In genomic region chr3:142211034-142211433, GRCh38 we compare ENCODE assay signal across 11 cellular contexts. TPM values are rescaled to one million over a fixed set of nuclear protein-coding genes. Genes with fewer than 3 reads are reported as not detected.
DNase-seq lines count a peak whose midpoint lies in the region; ATAC-seq, FAIRE-seq and TF ChIP-seq lines count a peak whose summit lies in the region.
"Had no signal": no experiment of that assay in that cellular context is flagged by ENCODE, and none has a peak within 500 bp of the region (broad histone marks: within the 10 kb centered on the region; RNA-seq: fewer than 3 reads in every experiment).

No MANE protein-coding gene starts in this region.

- no peaks in the 10 kb centered on the region for H3K27me3 Mint-ChIP-seq in activated T-cell treated with anti-CD3 and anti-CD28 coated beads, Interleukin-2, amount 50 U/mL, for 4 hours (ENCODE audit: low read depth)
- H3K27me3 Mint-ChIP-seq: activated naive CD8-positive, alpha-beta T cell had no signal

- H3K36me3 Mint-ChIP-seq in activated T-cell treated with anti-CD3 and anti-CD28 coated beads, Interleukin-2, amount 50 U/mL, for 4 hours (ENCODE audit: insufficient read depth): peaks cover 53% of the 10 kb centered on the region

- peak; percentile 3; the same call in 1 of the 2 replicates for TF ChIP-seq RAD21 in Ishikawa (IDR thresholded peaks at IDR 0.05; ENCODE audit: low read depth)

- H3K4me1 Mint-ChIP-seq in activated T-cell treated with anti-CD3 and anti-CD28 coated beads, Interleukin-2, amount 50 U/mL, for 4 hours (ENCODE audit: low read depth): no peaks in the 10 kb centered on the region

- peaks cover 33% of the 10 kb centered on the region for H3K4me1 ChIP-seq in muscle layer of colon (ENCODE audit: insufficient read depth, low read length)
- no peaks in the 10 kb centered on the region for H3K4me1 ChIP-seq in kidney (ENCODE audit: control insufficient read depth in 1 of 2, insufficient read depth in 1 of 2, low read depth in 1 of 2, low read length in 2 of 2)

- FAIRE-seq in kidney (lab: Jason Lieb, UNC) (no peak), urothelium cell line (lab: Jason Lieb, UNC) (no peak)

- H3K9me3 ChIP-seq in muscle layer of colon (ENCODE audit: low read length) (no peaks in the 10 kb centered on the region), kidney (ENCODE audit: control insufficient read depth in 1 of 2, low read length in 2 of 2) (no peaks in the 10 kb centered on the region)

- H3K36me3 ChIP-seq in muscle layer of colon (ENCODE audit: insufficient read depth, low read length) (peaks cover 25% of the 10 kb centered on the region), kidney (ENCODE audit: control insufficient read depth in 1 of 2, insufficient read depth in 2 of 2, low read length in 2 of 2) (peaks cover 3 to 7% of the 10 kb centered on the region in 2 donors)

- peak; percentile 13 for DNase-seq in ELR (ENCODE audit: low read depth)
- DNase-seq in amniotic epithelial cell (ENCODE audit: low read depth): peak; percentile 21
- no peak for DNase-seq in activated T-cell treated with anti-CD3 and anti-CD28 coated beads, Interleukin-2, amount 50 U/mL, for 4 hours
- DNase-seq in kidney: no peak
- DNase-seq in urothelium cell line (ENCODE audit: low spot score): no peak
- DNase-seq: NCI-H2227 treated with DMSO at 0.1 percent for 48 hours had no signal

- intact Hi-C loops in kidney (cut with DNase I): no loop called here

- TF ChIP-seq CTCF in kidney (IDR thresholded peaks at IDR 0.05; ENCODE audit: borderline replicate concordance, extremely low read depth, insufficient read depth): no peak

- H3K4me3 ChIP-seq in muscle layer of colon (ENCODE audit: low read depth in 1 of 2, low read length in 2 of 2): peak overlapping the region in 1 of 2 donors; percentile 14
- no peak overlapping the region for H3K4me3 ChIP-seq in kidney (ENCODE audit: low read length in 2 of 2)
- H3K4me3 ChIP-seq: lung had no signal

- no peak for TF ChIP-seq EP300 in Ishikawa (IDR thresholded peaks at IDR 0.05; ENCODE audit: borderline replicate concordance)

- H3K27ac ChIP-seq in muscle layer of colon (ENCODE audit: low read depth, low read length) (peak overlapping the region; percentile 86), kidney (ENCODE audit: low read depth in 2 of 2, low read length in 2 of 2) (no peak overlapping the region)

- peaks cover 10% of the 10 kb centered on the region for H3K9me3 Mint-ChIP-seq in activated T-cell treated with anti-CD3 and anti-CD28 coated beads, Interleukin-2, amount 50 U/mL, for 4 hours

- no peak for ATAC-seq in GM18870 (IDR thresholded peaks at IDR 0.05; ENCODE audit: unreplicated experiment)
- no peak for ATAC-seq in activated T-cell treated with anti-CD3 and anti-CD28 coated beads, Interleukin-2, amount 50 U/mL, for 4 hours

- H3K9ac ChIP-seq in muscle layer of colon (ENCODE audit: low read length) (no peak overlapping the region), kidney (ENCODE audit: low read length in 2 of 2) (no peak overlapping the region)

- no peaks in the 10 kb centered on the region for H3K27me3 ChIP-seq in muscle layer of colon (ENCODE audit: control insufficient read depth in 1 of 2, insufficient read depth in 2 of 2, low read length in 2 of 2)

- no peak overlapping the region for H3K4me3 Mint-ChIP-seq in activated T-cell treated with anti-CD3 and anti-CD28 coated beads, Interleukin-2, amount 50 U/mL, for 4 hours
- H3K4me3 Mint-ChIP-seq: activated naive CD8-positive, alpha-beta T cell had no signal

TF ChIP-seq in Ishikawa, 13 proteins besides CTCF, POLR2A, EP300 and RAD21:
- TF ChIP-seq NFIC (IDR thresholded peaks at IDR 0.05) (no peak), CREB1 (IDR thresholded peaks at IDR 0.05; ENCODE audit: low read depth) (no peak)

RNA-seq across cellular contexts. Expression of gene GK5, which starts 14.4 kb away (rescaled TPM):
- 10 to 100 TPM in 2 of 3 donors, 1 to 10 TPM in 1; 10.0 to 11.9 (median 11.0) TPM for total RNA-seq in activated T-cell treated with anti-CD3 and anti-CD28 coated beads, Interleukin-2, amount 50 U/mL, for 4 hours
- total RNA-seq in kidney: 21.7 TPM
- polyA plus RNA-seq in kidney (ENCODE audit: insufficient read depth, low read depth, low replicate concordance): 4.0 TPM

Comparison
In these comparisons a context has a peak if more than half of its experiments do, and no peak if none do; other contexts are left out.
1. DNase-seq: peak in ELR (single experiment) and amniotic epithelial cell (single experiment); none in activated T-cell treated with anti-CD3 and anti-CD28 coated beads, Interleukin-2, amount 50 U/mL, for 4 hours (single experiment), kidney (single experiment) and urothelium cell line (single experiment).